35 cellular contexts compared by ENCODE assay signal in the genomic region with DNA sequence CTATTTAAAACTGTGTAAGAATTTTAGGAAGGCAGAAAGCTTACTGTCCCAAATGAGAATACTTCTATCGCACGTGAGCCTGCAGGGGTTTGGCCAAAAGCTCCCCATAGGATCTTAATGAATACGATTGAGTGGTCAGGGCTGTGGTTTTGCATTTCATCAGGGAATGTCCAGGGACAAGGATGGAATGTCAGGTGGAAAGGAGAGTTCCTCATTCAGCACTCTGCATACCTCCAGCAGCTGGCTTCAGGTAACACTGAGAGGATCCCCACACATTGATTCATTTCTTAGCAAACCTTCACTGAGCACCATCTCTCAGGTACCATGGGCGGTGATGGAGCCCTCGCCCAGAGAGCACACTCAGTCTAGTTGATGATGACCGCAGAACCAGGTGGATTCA.
"Had no signal": no experiment of that assay in that cellular context is flagged by ENCODE, and none has a peak within 500 bp of the region (broad histone marks: within the 10 kb centered on the region; RNA-seq: fewer than 3 reads in every experiment).

No MANE protein-coding gene starts in this region.

- ATAC-seq: activated CD8-positive, alpha-beta T cell treated with anti-CD3 and anti-CD28 coated beads for 36 hours; activated T-cell treated with anti-CD3 and anti-CD28 coated beads, Interleukin-2, amount 50 U/mL, for 72 hours; activated T-helper 17 cell treated with anti-CD3 and anti-CD28 coated beads, Interleukin-2, amount 50 U/mL, for 72 hours had no signal

- H3K9me3 Mint-ChIP-seq: activated CD4-positive, alpha-beta T cell treated with anti-CD3 and anti-CD28 coated beads, Interleukin-2, amount 10 ng/mL, durations not matched to agents 24 days and 14 days; activated CD8-positive, alpha-beta T cell treated with anti-CD3 and anti-CD28 coated beads for 36 hours; activated naive CD8-positive, alpha-beta T cell treated with anti-CD3 and anti-CD28 coated beads for 36 hours; activated T-cell treated with anti-CD3 and anti-CD28 coated beads, Interleukin-2, amount 50 U/mL, for 72 hours; activated T-helper 17 cell treated with anti-CD3 and anti-CD28 coated beads, Interleukin-2, amount 50 U/mL, for 72 hours; central memory CD8-positive, alpha-beta T cell had no signal

- H3K4me3 ChIP-seq: cardiac muscle cell had no signal

- H3K27me3 Mint-ChIP-seq: activated CD4-positive, alpha-beta T cell treated with anti-CD3 and anti-CD28 coated beads, Interleukin-2, amount 10 ng/mL, durations not matched to agents 24 days and 14 days; activated T-helper 17 cell treated with anti-CD3 and anti-CD28 coated beads, Interleukin-2, amount 50 U/mL, for 72 hours; central memory CD8-positive, alpha-beta T cell had no signal

- DNase-seq: activated CD4-positive, alpha-beta T cell treated with anti-CD3 and anti-CD28 coated beads, Interleukin-2, amount 10 ng/mL, durations not matched to agents 24 days and 14 days; activated CD4-positive, alpha-beta T cell treated with anti-CD3 and anti-CD28 coated beads, Interleukin-2, amount 50 U/mL, for 4 hours; activated CD8-positive, alpha-beta T cell treated with anti-CD3 and anti-CD28 coated beads for 36 hours; activated effector memory CD4-positive, alpha-beta T cell treated with anti-CD3 and anti-CD28 coated beads, Interleukin-2, amount 50 U/mL, for 16 hours; activated naive CD4-positive, alpha-beta T cell; activated naive CD4-positive, alpha-beta T cell treated with anti-CD3 and anti-CD28 coated beads, Interleukin-2, amount 50 U/mL, for 16 hours; activated naive CD8-positive, alpha-beta T cell treated with anti-CD3 and anti-CD28 coated beads for 36 hours; activated T-cell treated with anti-CD3 and anti-CD28 coated beads, Interleukin-2, amount 50 U/mL, for 1 hour; activated T-cell treated with anti-CD3 and anti-CD28 coated beads, Interleukin-2, amount 50 U/mL, for 72 hours; amniotic stem cell; aorta; brain microvascular endothelial cell; MM.1S; MV-4-11; NCI-H1092; NCI-H1417; NCI-H146; NCI-H187; NCI-H2029 treated with DMSO at 0.1 percent for 48 hours; NCI-H2107; NCI-H2171; NCI-H510A; NCI-H526; NCI-H748 treated with DMSO at 0.1 percent for 48 hours; NK-92 treated with Interleukin-12 subunit alpha and Interleukin-12 subunit beta, amount 100 ng/mL, for 24 hours; OCI-M1; Right ventricle myocardium superior; SW 1271; T-helper 1 cell; T-helper 2 cell; T-helper 9 cell; WERI-Rb-1 had no signal

- H3K4me3 Mint-ChIP-seq: activated CD4-positive, alpha-beta T cell treated with anti-CD3 and anti-CD28 coated beads, Interleukin-2, amount 10 ng/mL, durations not matched to agents 24 days and 14 days; activated CD8-positive, alpha-beta T cell treated with anti-CD3 and anti-CD28 coated beads for 36 hours; activated naive CD8-positive, alpha-beta T cell treated with anti-CD3 and anti-CD28 coated beads for 36 hours; activated T-cell treated with anti-CD3 and anti-CD28 coated beads, Interleukin-2, amount 50 U/mL, for 72 hours; activated T-helper 17 cell treated with anti-CD3 and anti-CD28 coated beads, Interleukin-2, amount 50 U/mL, for 72 hours; central memory CD8-positive, alpha-beta T cell had no signal

- H3K36me3 ChIP-seq: brain microvascular endothelial cell, cardiac muscle cell, WERI-Rb-1 had no signal

- H3K36me3 Mint-ChIP-seq: activated naive CD8-positive, alpha-beta T cell treated with anti-CD3 and anti-CD28 coated beads for 36 hours had no signal

- H3K4me1 Mint-ChIP-seq: activated CD4-positive, alpha-beta T cell treated with anti-CD3 and anti-CD28 coated beads, Interleukin-2, amount 10 ng/mL, durations not matched to agents 24 days and 14 days; activated naive CD8-positive, alpha-beta T cell treated with anti-CD3 and anti-CD28 coated beads for 36 hours; activated T-helper 17 cell treated with anti-CD3 and anti-CD28 coated beads, Interleukin-2, amount 50 U/mL, for 72 hours; central memory CD8-positive, alpha-beta T cell had no signal

- H3K27me3 ChIP-seq: brain microvascular endothelial cell, cardiac muscle cell had no signal

- H3K27ac Mint-ChIP-seq: activated CD4-positive, alpha-beta T cell treated with anti-CD3 and anti-CD28 coated beads, Interleukin-2, amount 10 ng/mL, durations not matched to agents 24 days and 14 days; activated CD8-positive, alpha-beta T cell treated with anti-CD3 and anti-CD28 coated beads for 36 hours; activated naive CD8-positive, alpha-beta T cell treated with anti-CD3 and anti-CD28 coated beads for 36 hours; activated T-cell treated with anti-CD3 and anti-CD28 coated beads, Interleukin-2, amount 50 U/mL, for 72 hours; activated T-helper 17 cell treated with anti-CD3 and anti-CD28 coated beads, Interleukin-2, amount 50 U/mL, for 72 hours had no signal

- H3K27ac ChIP-seq: brain microvascular endothelial cell, cardiac muscle cell, WERI-Rb-1 had no signal
